ENCODE assay signal across 22 cellular contexts in the genomic region with DNA sequence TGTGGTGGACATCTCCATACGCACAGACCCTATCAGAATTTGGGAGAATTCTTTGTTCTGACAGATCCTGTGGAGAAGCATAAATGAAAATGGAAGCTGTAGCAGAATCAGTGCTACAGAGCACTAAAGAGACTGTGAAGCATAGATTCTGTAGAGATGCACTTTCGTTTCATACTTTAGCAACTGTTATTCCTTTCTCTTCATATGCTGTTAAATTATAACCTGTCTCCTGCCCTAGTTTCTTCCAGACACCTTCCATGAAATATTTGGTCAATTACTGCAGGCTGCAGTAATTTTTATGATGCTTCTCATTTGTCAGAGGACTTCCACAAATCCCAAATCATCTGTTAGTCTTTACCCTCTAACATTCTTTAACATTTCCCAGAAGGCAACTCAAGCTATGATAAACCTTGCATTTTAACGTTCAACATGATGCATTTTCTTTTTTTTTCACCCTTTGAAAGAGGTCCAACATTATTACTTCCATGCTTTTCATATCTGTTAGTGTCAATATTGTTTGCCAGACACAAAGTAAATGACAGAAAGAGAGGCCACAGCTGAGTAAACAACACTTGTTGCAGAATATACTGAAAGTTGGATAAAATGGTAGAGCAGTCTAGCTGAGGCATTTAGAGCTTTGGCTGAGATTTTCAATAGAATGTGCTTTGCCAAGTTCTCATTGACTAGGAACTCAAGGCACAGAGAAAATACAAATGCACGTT.
DNase-seq lines count a peak whose midpoint lies in the region; ATAC-seq and TF ChIP-seq lines count a peak whose summit lies in the region.
"Had no signal": no experiment of that assay in that cellular context is flagged by ENCODE, and none has a peak within 500 bp of the region (broad histone marks: within the 10 kb centered on the region; RNA-seq: fewer than 3 reads in every experiment).

No MANE protein-coding gene starts in this region.

- H3K9me3 ChIP-seq in body of pancreas: no peaks in the 10 kb centered on the region
- H3K9me3 ChIP-seq: lower lobe of right lung, stomach, tibial nerve had no signal

- DNase-seq in LHCN-M2 (ENCODE audit: low read depth) (peak; percentile 66), NCI-H146 (lab: John Stamatoyannopoulos, UW) (peak; percentile 39), body of pancreas (peak in 2 of 4 donors; percentile 23 to 67), putamen (ENCODE audit: low spot score) (peak; percentile 16), foreskin keratinocyte (no peak), NCI-H128 (lab: John Stamatoyannopoulos, UW; ENCODE audit: unreplicated experiment) (no peak), NCI-H2196 treated with DMSO at 0.1 percent for 48 hours (lab: John Stamatoyannopoulos, UW; ENCODE audit: unreplicated experiment) (no peak)
- DNase-seq: activated CD4-positive, alpha-beta T cell treated with anti-CD3 and anti-CD28 coated beads, Interleukin-2, amount 10 ng/mL, durations not matched to agents 24 days and 14 days; anterior cingulate cortex; CD4-positive, alpha-beta T cell; cortex of kidney; DMS79 treated with DMSO at 0.1 percent for 48 hours; islet precursor cell; lower lobe of right lung; NCI-H2171; NCI-H526 treated with DMSO at 0.1 percent for 48 hours; posterior cingulate gyrus; stimulated activated CD8-positive, alpha-beta memory T cell treated with anti-CD3 and anti-CD28 coated beads, Interleukin-4, amount 100 ng/mL, for 48 hours; stomach; WERI-Rb-1 had no signal

- no peaks in the 10 kb centered on the region for H3K36me3 ChIP-seq in body of pancreas (replicated peaks in 1 of 2; ENCODE audit: insufficient read depth in 1 of 2, low read depth in 2 of 2)
- H3K36me3 ChIP-seq: lower lobe of right lung, stomach, tibial nerve, WERI-Rb-1 had no signal

- intact Hi-C loops in body of pancreas (cut with DNase I): no loop called here

- ATAC-seq in body of pancreas (peak; percentile 94), foreskin keratinocyte (no peak)
- ATAC-seq: K562, lower lobe of right lung had no signal

- H3K27me3 ChIP-seq in body of pancreas (no peaks in the 10 kb centered on the region), foreskin keratinocyte (no peaks in the 10 kb centered on the region)
- H3K27me3 ChIP-seq: stomach, tibial nerve had no signal

- TF ChIP-seq CTCF in body of pancreas (IDR thresholded peaks at IDR 0.05) (no peak), foreskin keratinocyte (conservative IDR thresholded peaks at IDR 0.05) (no peak)

- H3K4me3 ChIP-seq in body of pancreas: no peak overlapping the region
- H3K4me3 ChIP-seq: K562, lower lobe of right lung, stomach, tibial nerve had no signal

- no peak for TF ChIP-seq POLR2A in body of pancreas (IDR thresholded peaks at IDR 0.05)

- peaks cover 16% of the 10 kb centered on the region for H3K4me1 ChIP-seq in body of pancreas
- no peaks in the 10 kb centered on the region for H3K4me1 ChIP-seq in foreskin keratinocyte
- H3K4me1 ChIP-seq: lower lobe of right lung had no signal

- H3K27ac ChIP-seq in body of pancreas (no peak overlapping the region), foreskin keratinocyte (no peak overlapping the region)
- H3K27ac ChIP-seq: lower lobe of right lung, stomach, WERI-Rb-1 had no signal

- 23 to 36% methylated on average over 4 of the region's 4 CpGs for WGBS in body of pancreas, 2 donors

Comparison
In these comparisons a context has a peak if more than half of its experiments do, and no peak if none do; other contexts are left out.
1. DNase-seq: peak in LHCN-M2 (single experiment), NCI-H146 (single experiment) and putamen (single experiment); none in foreskin keratinocyte (0 of 2), NCI-H128 (single experiment) and NCI-H2196 treated with DMSO at 0.1 percent for 48 hours (single experiment).